9 cellular contexts compared by ENCODE assay signal in genomic region chr3:132283440-132283839, GRCh38. TPM values are rescaled to one million over a fixed set of nuclear protein-coding genes. Genes with fewer than 3 reads are reported as not detected.
DNase-seq lines count a peak whose midpoint lies in the region; ATAC-seq, FAIRE-seq and TF ChIP-seq lines count a peak whose summit lies in the region.
"Had no signal": no experiment of that assay in that cellular context is flagged by ENCODE, and none has a peak within 500 bp of the region (broad histone marks: within the 10 kb centered on the region; RNA-seq: fewer than 3 reads in every experiment).

No MANE protein-coding gene starts in this region.

- DNase-seq in G401 (ENCODE audit: low spot score) (peak; percentile 3), K562 (ENCODE audit: extremely low read depth in 1 of 4, low spot score in 3 of 4) (no peak), NCI-H128 (lab: John Stamatoyannopoulos, UW; ENCODE audit: unreplicated experiment) (no peak)
- DNase-seq in activated CD8-positive, alpha-beta T cell treated with anti-CD3 and anti-CD28 coated beads for 36 hours, result no peak
- DNase-seq in stimulated activated CD4-positive, alpha-beta T cell treated with anti-CD3 and anti-CD28 coated beads, Interleukin-2, amount 100 ng/mL, for 48 hours, result no peak
- DNase-seq: DND-41 had no signal

- TF ChIP-seq POLR2A in K562 (conservative IDR thresholded peaks at IDR 0.05), result no peak

- H3K4me3 ChIP-seq in HUES6 (ENCODE audit: low read depth, low read length), result no peak overlapping the region
- no peak overlapping the region for H3K4me3 ChIP-seq in K562
- H3K4me3 ChIP-seq in mucosa of stomach (ENCODE audit: low read length), result no peak overlapping the region

- POLR2A ChIA-PET in K562 (lab: Yijun Ruan, JAX), result interaction anchor here (0.9 kb wide), 1 partner anchor 9 kb away, joined by 3 read pairs; no protein-coding TSS in a partner anchor
- POLR2A ChIA-PET in activated CD8-positive, alpha-beta T cell treated with anti-CD3 and anti-CD28 coated beads for 36 hours (lab: Charles Lee), result no interaction called here

- no peak overlapping the region for H3K9ac ChIP-seq in HUES6 (ENCODE audit: low read length)
- H3K9ac ChIP-seq in K562 (ENCODE audit: insufficient read depth in 1 of 2, low read depth in 2 of 2, low read length in 2 of 2), result no peak overlapping the region
- peak overlapping the region; percentile 7 for H3K9ac ChIP-seq in mucosa of stomach (ENCODE audit: low read length)

- H3K4me2 ChIP-seq in K562 (ENCODE audit: insufficient read depth, low read length), result no peak overlapping the region

- H3K27me3 ChIP-seq in HUES6 (ENCODE audit: control insufficient read depth, insufficient read depth, low read length) (no peaks in the 10 kb centered on the region), K562 (ENCODE audit: control insufficient read depth in 2 of 2, insufficient read depth in 2 of 2, low read length in 2 of 2) (no peaks in the 10 kb centered on the region; a peak in 1 of 5 replicates), mucosa of stomach (ENCODE audit: control insufficient read depth, insufficient read depth, low read length) (no peaks in the 10 kb centered on the region)

- TF ChIP-seq EP300 in K562 (IDR thresholded peaks at IDR 0.05; ENCODE audit: low read length), result no peak

- no peaks in the 10 kb centered on the region for H3K79me2 ChIP-seq in K562 (ENCODE audit: control insufficient read depth, insufficient read depth, low read length)

- no peaks in the 10 kb centered on the region for H3K9me1 ChIP-seq in K562 (ENCODE audit: control insufficient read depth, insufficient read depth, low read length)

- H3K27ac ChIP-seq in HUES6 (ENCODE audit: low read depth, low read length) (0 out of 2 replicates have a peak overlapping the region, but pooled peaks have one; percentile 7), K562 (ENCODE audit: extremely low read depth, low read depth, low read length) (no peak overlapping the region)

- no peak overlapping the region for H3K27ac Mint-ChIP-seq in activated CD8-positive, alpha-beta T cell treated with anti-CD3 and anti-CD28 coated beads for 36 hours

- no peaks in the 10 kb centered on the region for H3K36me3 Mint-ChIP-seq in activated CD8-positive, alpha-beta T cell treated with anti-CD3 and anti-CD28 coated beads for 36 hours (ENCODE audit: low read depth)

- 11% methylated on average over 1 of the region's 1 CpG for WGBS in K562 (ENCODE audit: insufficient coverage, low coverage, missing lambda C conversion rate)

- CTCF ChIA-PET in K562 (lab: Yijun Ruan, JAX; ENCODE audit: low intra/inter-chr PET ratio), result no interaction called here
- CTCF ChIA-PET in activated CD8-positive, alpha-beta T cell treated with anti-CD3 and anti-CD28 coated beads for 36 hours (lab: Charles Lee), result interaction anchor here (0.9 kb wide), 1 partner anchor 59 kb away, joined by 3 read pairs; no protein-coding TSS in a partner anchor

- no peaks in the 10 kb centered on the region for H3K4me1 Mint-ChIP-seq in activated CD8-positive, alpha-beta T cell treated with anti-CD3 and anti-CD28 coated beads for 36 hours (ENCODE audit: low read depth)

- no TSS peak for BruUV-seq in K562 (replicated peaks; lab: Mats Ljungman, UMichigan)

- peaks cover 7% of the 10 kb centered on the region for H3K9me3 ChIP-seq in HUES6 (ENCODE audit: control insufficient read depth, insufficient read depth, low read depth, low read length)
- no peaks in the 10 kb centered on the region for H3K9me3 ChIP-seq in K562 (replicated peaks; ENCODE audit: control insufficient read depth, insufficient read depth, low read depth, low read length)
- peaks cover 6% of the 10 kb centered on the region for H3K9me3 ChIP-seq in mucosa of stomach (ENCODE audit: control insufficient read depth, low read length)

- H3K4me1 ChIP-seq in HUES6 (ENCODE audit: control insufficient read depth, insufficient read depth, low read length), result peaks cover 34% of the 10 kb centered on the region
- H3K4me1 ChIP-seq in K562 (replicated peaks in 1 of 2; ENCODE audit: control insufficient read depth in 2 of 2, insufficient read depth in 2 of 2, low read length in 2 of 2), result peaks cover 0 to 3% of the 10 kb centered on the region in 2 experiments; a peak in 2 of 5 replicates
- H3K4me1 ChIP-seq in mucosa of stomach (ENCODE audit: control insufficient read depth, insufficient read depth, low read length), result peaks cover 41% of the 10 kb centered on the region

- no peak overlapping the region for H3K4me3 Mint-ChIP-seq in activated CD8-positive, alpha-beta T cell treated with anti-CD3 and anti-CD28 coated beads for 36 hours

- no peak for FAIRE-seq in K562 (lab: Jason Lieb, UNC)

- TF ChIP-seq RAD21 in K562 (CRISPR knock-in tag; conservative IDR thresholded peaks at IDR 0.05 in 1 of 2, IDR thresholded peaks at IDR 0.05 in 1 of 2), result no peak

- H2AFZ ChIP-seq in K562 (ENCODE audit: low read depth, low read length), result no peak overlapping the region; the same call in 1 of the 2 replicates

- in situ Hi-C loops in G401 (cut with HindIII; ENCODE audit: low sequenced_read_pairs), result no loop called here
- in situ Hi-C loops in K562 (cut with MboI), result no loop called here

- H3K36me3 ChIP-seq in HUES6 (ENCODE audit: control insufficient read depth, insufficient read depth, low read length) (no peaks in the 10 kb centered on the region), K562 (ENCODE audit: control insufficient read depth, insufficient read depth, low read length) (no peaks in the 10 kb centered on the region), mucosa of stomach (ENCODE audit: control insufficient read depth, insufficient read depth, low read length) (no peaks in the 10 kb centered on the region)

- no peaks in the 10 kb centered on the region for H3K9me3 Mint-ChIP-seq in activated CD8-positive, alpha-beta T cell treated with anti-CD3 and anti-CD28 coated beads for 36 hours

- intact Hi-C loops in K562 (cut with micrococcal nuclease), result no loop called here
- intact Hi-C loops in activated CD8-positive, alpha-beta T cell treated with anti-CD3 and anti-CD28 coated beads for 36 hours (cut with micrococcal nuclease), result no loop called here

- ATAC-seq in K562 (no peak), HG02763 (IDR thresholded peaks at IDR 0.05; ENCODE audit: unreplicated experiment) (no peak)
- no peak for ATAC-seq in activated CD8-positive, alpha-beta T cell treated with anti-CD3 and anti-CD28 coated beads for 36 hours

- peaks cover 5% of the 10 kb centered on the region for H3K27me3 Mint-ChIP-seq in activated CD8-positive, alpha-beta T cell treated with anti-CD3 and anti-CD28 coated beads for 36 hours

- no peak for TF ChIP-seq CTCF in K562 (IDR thresholded peaks at IDR 0.05 in 2 of 3, conservative IDR thresholded peaks at IDR 0.05 in 1 of 3; ENCODE audit: insufficient read depth in 2 of 3, low read depth in 1 of 3, low read length in 3 of 3)
- no peak for TF ChIP-seq CTCF in activated CD8-positive, alpha-beta T cell treated with anti-CD3 and anti-CD28 coated beads for 36 hours (IDR thresholded peaks at IDR 0.05)

- no peaks in the 10 kb centered on the region for H4K20me1 ChIP-seq in K562 (replicated peaks; ENCODE audit: control insufficient read depth, insufficient read depth, low read length)

TF ChIP-seq in K562, 482 proteins besides CTCF, POLR2A, EP300 and RAD21:
- TF ChIP-seq ZNF347 (CRISPR knock-in tag; IDR thresholded peaks at IDR 0.05; ENCODE audit: low read depth), result no peak
- peak; percentile 52; the same call in 1 of the 2 replicates for TF ChIP-seq SPI1 (IDR thresholded peaks at IDR 0.05; ENCODE audit: borderline replicate concordance, low read depth, low read length)

RNA-seq across cellular contexts. Expression of gene ACP3, which starts 33.8 kb away (rescaled TPM):
- total RNA-seq in G401 (2014; rRNA removed; shearing (Covaris generic)), result not detected in 2 replicates
- not detected in 2 replicates for total RNA-seq in K562 (2011; cell fraction: chromatin; rRNA removed; ENCODE audit: low replicate concordance)
- not detected in 2 replicates for total RNA-seq in K562 (2011; cell fraction: nucleolus; rRNA removed)
- total RNA-seq in K562 (2011; cell fraction: nucleoplasm; rRNA removed), result not detected in 2 replicates
- 1.1 TPM in 1 of 2 replicates, not detected in the other for total RNA-seq in K562 (2014; rRNA removed)
- 0.25 and 0.41 TPM in 2 replicates for total RNA-seq in K562 (2014; rRNA removed; fragmentation: Illumina TruSeq; extraction: Trizol)
- total RNA-seq in K562 (2015; rRNA removed; fragmentation: Illumina TruSeq; extraction: Trizol), result 0.33 and 0.49 TPM in 2 replicates
- total RNA-seq in K562 (2021), result 0.18 TPM in 2 replicates
- 0.08 and 0.22 TPM in 2 replicates for polyA plus RNA-seq in K562 (2011; rRNA removed)
- polyA plus RNA-seq in K562 (2011; cell fraction: cytosol; rRNA removed), result 0.22 and 0.35 TPM in 2 replicates
- 0.10 and 0.26 TPM in 2 replicates for polyA plus RNA-seq in K562 (2011; cell fraction: nucleus; rRNA removed)
- 0.36 and 0.44 TPM in 2 replicates for polyA plus RNA-seq in K562 (2012)
- polyA plus RNA-seq in K562 (2014; fragmentation: Illumina TruSeq; extraction: Trizol), result 0.08 and 0.21 TPM in 2 replicates
- polyA plus RNA-seq in K562 (2014; fragmentation: Nextera tagmentation; extraction: Ambion mirVana), result under 1 TPM; 0.20 to 0.25 TPM
- polyA plus RNA-seq in K562 (2014; rRNA removed), result 0.19 and 0.43 TPM in 2 replicates
- 0.07 and 0.45 TPM in 2 replicates for polyA minus RNA-seq in K562 (2011; rRNA and poly(A)+ RNA removed)
- polyA minus RNA-seq in K562 (2011; cell fraction: cytosol; rRNA and poly(A)+ RNA removed), result not detected in 2 replicates
- polyA minus RNA-seq in K562 (2011; cell fraction: nucleus; rRNA and poly(A)+ RNA removed), result not detected in 2 replicates
- not detected for total RNA-seq in activated CD8-positive, alpha-beta T cell treated with anti-CD3 and anti-CD28 coated beads for 36 hours
